Comparison of ENCODE assay signal across 22 cellular contexts in the genomic region with DNA sequence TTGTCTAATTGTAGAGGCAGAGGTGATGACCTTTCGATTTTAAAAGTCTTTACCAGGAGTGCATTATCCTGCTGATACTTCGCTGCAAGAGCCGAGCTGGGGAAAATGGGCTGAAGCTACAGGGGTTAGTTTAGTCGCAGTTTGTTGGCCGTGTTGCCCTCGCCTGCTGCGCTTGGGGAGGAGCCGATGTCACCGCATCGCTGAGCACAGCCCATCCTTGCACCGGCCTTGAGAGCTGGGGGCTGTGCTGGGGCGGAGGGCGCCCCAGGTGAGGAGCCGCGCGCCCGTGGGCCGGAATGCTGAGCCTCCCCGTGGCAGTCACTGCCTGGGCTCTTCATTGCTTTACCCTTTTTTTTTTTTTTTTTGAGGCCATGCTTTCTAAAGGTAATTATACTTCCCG. TPM values are rescaled to one million over a fixed set of nuclear protein-coding genes. Genes with fewer than 3 reads are reported as not detected.
DNase-seq lines count a peak whose midpoint lies in the region; ATAC-seq and TF ChIP-seq lines count a peak whose summit lies in the region.
"Had no signal": no experiment of that assay in that cellular context is flagged by ENCODE, and none has a peak within 500 bp of the region (broad histone marks: within the 10 kb centered on the region; RNA-seq: fewer than 3 reads in every experiment).

No MANE protein-coding gene starts in this region.

- DNase-seq in CD8-positive, alpha-beta T cell = no peak
- DNase-seq in GM13977 (ENCODE audit: low spot score) (peak; percentile 59), osteoblast (ENCODE audit: insufficient read length, low spot score, missing footprints) (peak; percentile 27), NCI-H2196 (lab: John Stamatoyannopoulos, UW; ENCODE audit: unreplicated experiment) (no peak), midbrain (lab: John Stamatoyannopoulos, UW) (no peak), NCI-H1092 treated with DMSO at 0.1 percent for 48 hours (lab: John Stamatoyannopoulos, UW) (no peak)
- DNase-seq: activated CD8-positive, alpha-beta T cell treated with anti-CD3 and anti-CD28 coated beads, Interleukin-2, amount 10 ng/mL, durations not matched to agents 7 days and 5 days; COR-L47; DND-41; dorsolateral prefrontal cortex; head of caudate nucleus; NCI-H1417; NCI-H2171; NCI-H748 treated with DMSO at 0.1 percent for 48 hours; stimulated activated CD4-positive, alpha-beta T cell treated with anti-CD3 and anti-CD28 coated beads, Interleukin-4, amount 100 ng/mL, for 1 hour; stimulated activated naive CD8-positive, alpha-beta T cell treated with anti-CD3 and anti-CD28 coated beads, Interleukin-15, Interleukin-2, amounts not matched to agents 100 U/mL and 50 U/mL, for 24 hours had no signal

- no peaks in the 10 kb centered on the region for H3K36me3 ChIP-seq in CD8-positive, alpha-beta T cell (ENCODE audit: insufficient read depth, low read length)
- H3K36me3 ChIP-seq in ectodermal cell (ENCODE audit: control insufficient read depth, insufficient read depth, low read length) (no peaks in the 10 kb centered on the region), osteoblast (ENCODE audit: insufficient read depth, low read length) (no peaks in the 10 kb centered on the region)
- H3K36me3 ChIP-seq: ascending aorta had no signal

- in situ Hi-C loops in GM13977 (cut with MboI; ENCODE audit: low pct_unique_long_range_greater_than_20kb, low sequenced_read_pairs, unreplicated experiment) = no loop called here

- H3K79me2 ChIP-seq in osteoblast (ENCODE audit: insufficient read depth, low read length) = no peaks in the 10 kb centered on the region

- H3K9me3 Mint-ChIP-seq in CD8-positive, alpha-beta T cell = no peaks in the 10 kb centered on the region
- H3K9me3 Mint-ChIP-seq: central memory CD8-positive, alpha-beta T cell had no signal

- H3K4me1 ChIP-seq in CD8-positive, alpha-beta T cell (ENCODE audit: insufficient read depth, low read length) = no peaks in the 10 kb centered on the region
- H3K4me1 ChIP-seq in ectodermal cell (ENCODE audit: control insufficient read depth, insufficient read depth, low read length) (peaks cover 31% of the 10 kb centered on the region), osteoblast (ENCODE audit: insufficient read depth, low read length) (no peaks in the 10 kb centered on the region)
- H3K4me1 ChIP-seq: ascending aorta had no signal

- no peak overlapping the region for H2AFZ ChIP-seq in osteoblast (ENCODE audit: low read length)

- H3K4me2 ChIP-seq in osteoblast (ENCODE audit: insufficient read depth, low read length) = no peak overlapping the region

- intact Hi-C loops in CD8-positive, alpha-beta T cell (cut with DNase I, micrococcal nuclease) = no loop called here

- no peak overlapping the region for H3K4me3 ChIP-seq in CD8-positive, alpha-beta T cell (ENCODE audit: low read depth, low read length)
- H3K4me3 ChIP-seq in ectodermal cell (ENCODE audit: insufficient read depth, low read depth, low read length) (no peak overlapping the region), osteoblast (ENCODE audit: insufficient read depth, low read length) (no peak overlapping the region)
- H3K4me3 ChIP-seq: ascending aorta, dorsolateral prefrontal cortex had no signal

- no peaks in the 10 kb centered on the region for H3K9me3 ChIP-seq in CD8-positive, alpha-beta T cell (ENCODE audit: low read length)
- H3K9me3 ChIP-seq in ectodermal cell (ENCODE audit: control insufficient read depth, low read length) = peaks cover 2% of the 10 kb centered on the region
- H3K9me3 ChIP-seq in osteoblast (ENCODE audit: low read depth, low read length) = no peaks in the 10 kb centered on the region
- H3K9me3 ChIP-seq: ascending aorta had no signal

- H4K20me1 ChIP-seq in osteoblast (ENCODE audit: insufficient read depth, low read length) = no peaks in the 10 kb centered on the region

- no peaks in the 10 kb centered on the region for H3K36me3 Mint-ChIP-seq in CD8-positive, alpha-beta T cell

- TF ChIP-seq CTCF in CD8-positive, alpha-beta T cell (IDR thresholded peaks at IDR 0.05) = no peak
- no peak for TF ChIP-seq CTCF in GM13977 (IDR thresholded peaks at IDR 0.05; ENCODE audit: extremely low read depth, insufficient read depth, missing control alignments)
- no peak for TF ChIP-seq CTCF in osteoblast (IDR thresholded peaks at IDR 0.05; ENCODE audit: extremely low read depth, low read depth, low read length)

- H3K27me3 ChIP-seq in CD8-positive, alpha-beta T cell (ENCODE audit: insufficient read depth, low read length) = no peaks in the 10 kb centered on the region
- H3K27me3 ChIP-seq in ectodermal cell (ENCODE audit: control insufficient read depth, insufficient read depth, low read length, poor library complexity, severe bottlenecking) (no peaks in the 10 kb centered on the region), osteoblast (ENCODE audit: insufficient read depth, low read length) (no peaks in the 10 kb centered on the region)
- H3K27me3 ChIP-seq: ascending aorta had no signal

- no peaks in the 10 kb centered on the region for H3K27me3 Mint-ChIP-seq in CD8-positive, alpha-beta T cell (ENCODE audit: low read depth)
- H3K27me3 Mint-ChIP-seq: central memory CD8-positive, alpha-beta T cell had no signal

- no peaks in the 10 kb centered on the region for H3K4me1 Mint-ChIP-seq in CD8-positive, alpha-beta T cell (ENCODE audit: low read depth)
- H3K4me1 Mint-ChIP-seq: central memory CD8-positive, alpha-beta T cell had no signal

- no peak for ATAC-seq in CD8-positive, alpha-beta T cell
- ATAC-seq: activated CD8-positive, alpha-beta T cell treated with anti-CD3 and anti-CD28 coated beads, Interleukin-2, amount 10 ng/mL, durations not matched to agents 7 days and 5 days; SK-N-SH treated with all-trans-retinoic acid at 6 μM for 48 hours; stimulated activated naive CD8-positive, alpha-beta T cell treated with anti-CD3 and anti-CD28 coated beads, Interleukin-15, Interleukin-2, amounts not matched to agents 100 U/mL and 50 U/mL, for 24 hours had no signal

- H3K27ac Mint-ChIP-seq in CD8-positive, alpha-beta T cell = no peak overlapping the region
- H3K27ac Mint-ChIP-seq: activated CD8-positive, alpha-beta T cell treated with anti-CD3 and anti-CD28 coated beads, Interleukin-2, amount 10 ng/mL, durations not matched to agents 7 days and 5 days had no signal

- POLR2A ChIA-PET in CD8-positive, alpha-beta T cell (lab: Charles Lee) = no interaction called here

- WGBS in ectodermal cell, 2 experiments = 38 to 43% methylated on average over 20 of the region's 20 CpGs

- H3K4me3 Mint-ChIP-seq in CD8-positive, alpha-beta T cell = peak overlapping the region; percentile 56
- H3K4me3 Mint-ChIP-seq: activated CD8-positive, alpha-beta T cell treated with anti-CD3 and anti-CD28 coated beads, Interleukin-2, amount 10 ng/mL, durations not matched to agents 7 days and 5 days; central memory CD8-positive, alpha-beta T cell had no signal

- CTCF ChIA-PET in CD8-positive, alpha-beta T cell (lab: Charles Lee) = interaction anchor here (0.8 kb wide), 1 partner anchor 10 kb away, joined by 3 read pairs; no protein-coding TSS in a partner anchor

- no peak overlapping the region for H3K27ac ChIP-seq in CD8-positive, alpha-beta T cell (ENCODE audit: low read depth, low read length)
- H3K27ac ChIP-seq in ectodermal cell (ENCODE audit: insufficient read depth, low read depth, low read length, poor library complexity, severe bottlenecking) (peak overlapping the region; percentile 67), osteoblast (ENCODE audit: low read depth, low read length) (no peak overlapping the region)
- H3K27ac ChIP-seq: ascending aorta, epithelial cell of prostate had no signal

RNA-seq across cellular contexts. Expression of gene ADGRD1, which starts 50.0 kb away (rescaled TPM):
- total RNA-seq in CD8-positive, alpha-beta T cell = not detected
- 0.63 TPM for polyA plus RNA-seq in ectodermal cell (2013, experiment 1 of 4)
- 0.71 TPM for polyA plus RNA-seq in ectodermal cell (2013, experiment 2 of 4)
- polyA plus RNA-seq in ectodermal cell (2013, experiment 3 of 4) = 1.2 TPM
- polyA plus RNA-seq in ectodermal cell (2013, experiment 4 of 4) = 1.3 TPM
- total RNA-seq in osteoblast = 0.29 and 0.72 TPM in 2 replicates
- total RNA-seq: activated CD8-positive, alpha-beta T cell treated with anti-CD3 and anti-CD28 coated beads, Interleukin-2, amount 10 ng/mL, durations not matched to agents 7 days and 5 days; pulmonary artery endothelial cell had no signal

Comparison
In these comparisons a context has a peak if more than half of its experiments do, and no peak if none do; other contexts are left out.
1. DNase-seq: peak in GM13977 (single experiment) and osteoblast (single experiment); none in CD8-positive, alpha-beta T cell (0 of 7), NCI-H2196 (single experiment), midbrain (single experiment) and NCI-H1092 treated with DMSO at 0.1 percent for 48 hours (single experiment).